29 cellular contexts compared by ENCODE assay signal in genomic region chr7:102075126-102075525, GRCh38.
"Had no signal": no experiment of that assay in that cellular context is flagged by ENCODE, and none has a peak within 500 bp of the region (broad histone marks: within the 10 kb centered on the region; RNA-seq: fewer than 3 reads in every experiment).

No MANE protein-coding gene starts in this region.

- H3K36me3 ChIP-seq: adrenal gland had no signal

- H3K27ac ChIP-seq: adrenal gland, SJCRH30, SK-N-MC had no signal

- H3K27me3 Mint-ChIP-seq: activated CD4-positive, alpha-beta T cell treated with anti-CD3 and anti-CD28 coated beads for 36 hours; activated CD4-positive, alpha-beta T cell treated with anti-CD3 and anti-CD28 coated beads, Interleukin-2, amount 10 ng/mL, durations not matched to agents 7 days and 5 days had no signal

- H3K27me3 ChIP-seq: adrenal gland, SJCRH30 had no signal

- H3K4me3 ChIP-seq: adrenal gland, K562, SJCRH30, SK-N-MC had no signal

- ATAC-seq: activated CD4-positive, alpha-beta T cell treated with anti-CD3 and anti-CD28 coated beads for 36 hours; activated CD4-positive, CD25-positive, alpha-beta regulatory T cell treated with anti-CD3 and anti-CD28 coated beads, Interleukin-2, amount 50 U/mL, for 24 hours; activated naive CD4-positive, alpha-beta T cell treated with anti-CD3 and anti-CD28 coated beads, Interleukin-2, amount 50 U/mL, for 72 hours; activated T-cell treated with anti-CD3 and anti-CD28 coated beads, Interleukin-2, amount 50 U/mL, for 4 hours; K562; Panc1; WTC11 had no signal

- H3K9me3 ChIP-seq: adrenal gland, SJCRH30 had no signal

- H3K4me3 Mint-ChIP-seq: activated CD4-positive, alpha-beta T cell treated with anti-CD3 and anti-CD28 coated beads for 36 hours; activated CD4-positive, alpha-beta T cell treated with anti-CD3 and anti-CD28 coated beads, Interleukin-2, amount 10 ng/mL, durations not matched to agents 7 days and 5 days; activated naive CD4-positive, alpha-beta T cell treated with anti-CD3 and anti-CD28 coated beads for 36 hours; activated T-cell treated with anti-CD3 and anti-CD28 coated beads, Interleukin-2, amount 50 U/mL, for 4 hours; activated T-helper 1 cell treated with anti-CD3 and anti-CD28 coated beads, Interleukin-12 subunit alpha, Interleukin-12 subunit beta, Interleukin-2, Interleukin-4 antibody, amounts not matched to agents 30 ng/mL and 10 ng/mL and 1 ng/mL, durations not matched to agents 14 hours and 24 hours and 36 hours; brain; WTC11 had no signal

- H3K4me1 Mint-ChIP-seq: activated CD4-positive, alpha-beta T cell treated with anti-CD3 and anti-CD28 coated beads for 36 hours had no signal

- DNase-seq: activated CD4-positive, alpha-beta T cell treated with anti-CD3 and anti-CD28 coated beads for 36 hours; activated CD4-positive, alpha-beta T cell treated with anti-CD3 and anti-CD28 coated beads, Interleukin-2, amount 10 ng/mL, durations not matched to agents 7 days and 5 days; activated CD4-positive, alpha-beta T cell treated with anti-CD3 and anti-CD28 coated beads, Interleukin-2, amount 50 U/mL, for 48 hours; activated CD8-positive, alpha-beta memory T cell treated with anti-CD3 and anti-CD28 coated beads, Interleukin-2, amount 50 U/mL, for 4 hours; activated gamma-delta T cell treated with Interleukin-2 at 50 U/mL for 16 hours; activated naive CD4-positive, alpha-beta T cell treated with anti-CD3 and anti-CD28 coated beads for 36 hours; activated T-cell treated with anti-CD3 and anti-CD28 coated beads for 4 hours; activated T-cell treated with anti-CD3 and anti-CD28 coated beads, Interleukin-2, amount 50 U/mL, for 4 hours; central memory CD4-positive, alpha-beta T cell; NCI-H1092 treated with DMSO at 0.1 percent for 48 hours; NCI-H1417 treated with DMSO at 0.1 percent for 48 hours; NCI-H187 treated with DMSO at 0.1 percent for 48 hours; NCI-H2081; NCI-H2171 treated with DMSO at 0.1 percent for 48 hours; NCI-H2227 treated with DMSO at 0.1 percent for 48 hours; NCI-H446 treated with DMSO at 0.1 percent for 48 hours; NCI-H524; SHP77; SJCRH30; T1000 had no signal

- H3K4me1 ChIP-seq: adrenal gland had no signal

- H3K27ac Mint-ChIP-seq: activated CD4-positive, alpha-beta T cell treated with anti-CD3 and anti-CD28 coated beads for 36 hours; activated CD4-positive, alpha-beta T cell treated with anti-CD3 and anti-CD28 coated beads, Interleukin-2, amount 10 ng/mL, durations not matched to agents 7 days and 5 days; activated naive CD4-positive, alpha-beta T cell treated with anti-CD3 and anti-CD28 coated beads for 36 hours; activated T-helper 1 cell treated with anti-CD3 and anti-CD28 coated beads, Interleukin-12 subunit alpha, Interleukin-12 subunit beta, Interleukin-2, Interleukin-4 antibody, amounts not matched to agents 30 ng/mL and 10 ng/mL and 1 ng/mL, durations not matched to agents 14 hours and 24 hours and 36 hours; brain had no signal
